ENCODE assay signal across 28 cellular contexts in genomic region chr10:91569522-91569921, GRCh38.
"Had no signal": no experiment of that assay in that cellular context is flagged by ENCODE, and none has a peak within 500 bp of the region (broad histone marks: within the 10 kb centered on the region; RNA-seq: fewer than 3 reads in every experiment).

No MANE protein-coding gene starts in this region.

- H3K4me3 ChIP-seq: gastroesophageal sphincter, ovary, sigmoid colon, smooth muscle cell, suprapubic skin, tibial artery had no signal

- H3K27me3 ChIP-seq: gastroesophageal sphincter, ovary, sigmoid colon, suprapubic skin, tibial artery had no signal

- H3K36me3 ChIP-seq: gastroesophageal sphincter, ovary, sigmoid colon, suprapubic skin, tibial artery had no signal

- ATAC-seq: activated CD4-positive, alpha-beta T cell treated with anti-CD3 and anti-CD28 coated beads for 36 hours; activated CD8-positive, alpha-beta memory T cell treated with anti-CD3 and anti-CD28 coated beads, Interleukin-2, amount 10 ng/mL, durations not matched to agents 7 days and 5 days; activated CD8-positive, alpha-beta T cell treated with anti-CD3 and anti-CD28 coated beads, Interleukin-2, amount 10 ng/mL, durations not matched to agents 7 days and 5 days; activated T-cell treated with anti-CD3 and anti-CD28 coated beads, Interleukin-2, amount 50 U/mL, for 72 hours; gastroesophageal sphincter; left colon had no signal

- DNase-seq: activated CD4-positive, alpha-beta T cell treated with anti-CD3 and anti-CD28 coated beads for 36 hours; activated CD4-positive, CD25-positive, alpha-beta regulatory T cell; activated CD8-positive, alpha-beta memory T cell treated with anti-CD3 and anti-CD28 coated beads, Interleukin-2, amount 10 ng/mL, durations not matched to agents 7 days and 5 days; activated CD8-positive, alpha-beta T cell treated with anti-CD3 and anti-CD28 coated beads, Interleukin-2, amount 10 ng/mL, durations not matched to agents 7 days and 5 days; activated naive CD4-positive, alpha-beta T cell treated with Interleukin-2 at 50 U/mL for 16 hours; activated T-cell treated with anti-CD3 and anti-CD28 coated beads, Interleukin-2, amount 50 U/mL, for 72 hours; anterior cingulate cortex; dermis blood vessel endothelial cell; effector CD4-positive, alpha-beta T cell; erythroblast; head of caudate nucleus; hippocampal formation; left colon; mesendoderm; nephron progenitor cell; ovary; sigmoid colon; stimulated activated CD4-positive, alpha-beta T cell treated with anti-CD3 and anti-CD28 coated beads, Interleukin-15, amount 100 ng/mL, for 24 hours; stimulated activated CD4-positive, alpha-beta T cell treated with anti-CD3 and anti-CD28 coated beads, Interleukin-2, amount 100 ng/mL, for 24 hours; stimulated activated naive CD4-positive, alpha-beta T cell; T-helper 1 cell; tibial artery had no signal

- FAIRE-seq: colon, endometrium, keratinocyte had no signal

- H3K4me1 ChIP-seq: suprapubic skin had no signal

- H3K27ac ChIP-seq: gastroesophageal sphincter, ovary, suprapubic skin, tibial artery had no signal

- H3K9me3 ChIP-seq: gastroesophageal sphincter, ovary, sigmoid colon, suprapubic skin, tibial artery had no signal

- H3K4me2 ChIP-seq: smooth muscle cell had no signal
